13 cellular contexts compared by ENCODE assay signal in the genomic region with DNA sequence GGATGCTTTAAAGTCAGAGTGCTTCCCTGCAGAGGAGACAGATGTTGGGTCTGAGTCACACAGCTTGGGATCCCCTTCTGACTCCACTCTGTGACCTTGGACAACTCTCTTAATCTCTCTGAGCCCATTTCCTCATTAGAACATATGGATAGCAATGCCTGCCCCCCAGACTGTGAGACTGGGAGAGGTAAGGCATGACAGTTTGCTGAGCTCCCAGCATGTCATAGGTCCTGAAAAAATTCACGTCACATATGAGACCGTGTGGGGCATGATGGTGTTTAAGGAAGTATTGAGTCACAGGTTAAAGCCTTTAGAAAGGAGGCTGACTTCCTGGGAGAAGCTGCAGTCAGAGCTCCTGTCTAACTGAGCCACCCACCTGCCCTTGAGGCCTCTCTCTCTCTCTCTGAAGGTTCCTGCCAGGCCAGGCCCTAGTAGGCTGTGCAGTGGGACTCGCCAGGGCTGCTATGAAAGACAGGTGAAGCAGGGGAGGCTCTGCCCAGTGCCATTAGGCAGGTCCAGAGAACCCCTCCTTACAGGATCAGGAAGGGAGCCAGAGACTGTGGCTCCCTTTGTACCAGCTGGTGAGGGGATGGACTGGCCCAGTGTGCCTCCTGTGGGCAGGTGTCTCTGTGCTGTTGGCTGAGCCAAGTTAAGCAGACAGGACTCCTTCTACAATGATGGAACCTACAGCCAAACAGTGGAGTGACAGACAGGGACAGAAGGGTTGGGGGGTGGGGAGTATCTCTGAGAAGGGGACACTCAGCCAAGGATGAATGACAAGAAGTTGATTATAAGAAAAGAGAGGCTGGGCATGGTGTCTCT. TPM values are rescaled to one million over a fixed set of nuclear protein-coding genes. Genes with fewer than 3 reads are reported as not detected.
DNase-seq lines count a peak whose midpoint lies in the region; ATAC-seq and TF ChIP-seq lines count a peak whose summit lies in the region.
"Had no signal": no experiment of that assay in that cellular context is flagged by ENCODE, and none has a peak within 500 bp of the region (broad histone marks: within the 10 kb centered on the region; RNA-seq: fewer than 3 reads in every experiment).

No MANE protein-coding gene starts in this region.

- H3K4me2 ChIP-seq in DND-41 (ENCODE audit: insufficient read depth, low read length) (no peak overlapping the region), GM23338 (no peak overlapping the region)

- H3K27ac ChIP-seq in DND-41 (ENCODE audit: low read length) = no peak overlapping the region
- H3K27ac ChIP-seq in prostate gland = no peak overlapping the region
- H3K27ac ChIP-seq in upper lobe of left lung = no peak overlapping the region
- H3K27ac ChIP-seq in GM23338 (ENCODE audit: low read depth) = no peak overlapping the region

- intact Hi-C loops in natural killer cell (cut with micrococcal nuclease) = loop anchor here (10.0 kb wide), 1 partner anchor 80 kb away; no protein-coding TSS in a partner anchor
- intact Hi-C loops in prostate gland (cut with DNase I) = no loop called here

- no peak for TF ChIP-seq EP300 in upper lobe of left lung (IDR thresholded peaks at IDR 0.05)

- H3K36me3 ChIP-seq in DND-41 (ENCODE audit: insufficient read depth, low read length) (no peaks in the 10 kb centered on the region), prostate gland (no peaks in the 10 kb centered on the region), upper lobe of left lung (no peaks in the 10 kb centered on the region), GM23338 (ENCODE audit: insufficient read depth) (no peaks in the 10 kb centered on the region)

- TF ChIP-seq CTCF in DND-41 (IDR thresholded peaks at IDR 0.05; ENCODE audit: borderline replicate concordance, extremely low read depth, low read length, poor library complexity, severe bottlenecking) = no peak
- TF ChIP-seq CTCF in natural killer cell (IDR thresholded peaks at IDR 0.05) = no peak
- TF ChIP-seq CTCF in prostate gland (IDR thresholded peaks at IDR 0.05) = no peak
- TF ChIP-seq CTCF in upper lobe of left lung (IDR thresholded peaks at IDR 0.05) = no peak
- TF ChIP-seq CTCF in endothelial cell (IDR thresholded peaks at IDR 0.05; ENCODE audit: unreplicated experiment) = no peak
- TF ChIP-seq CTCF in GM23338 (conservative IDR thresholded peaks at IDR 0.05; ENCODE audit: low read depth in 2 of 2) = no peak

- H3K9me2 ChIP-seq in GM23338 (ENCODE audit: insufficient read depth) = no peaks in the 10 kb centered on the region; the same call in 1 of the 2 replicates

- H3K4me3 ChIP-seq in DND-41 (ENCODE audit: low read depth in 1 of 2, low read length in 2 of 2) = no peak overlapping the region
- H3K4me3 ChIP-seq in prostate gland = no peak overlapping the region
- no peak overlapping the region for H3K4me3 ChIP-seq in upper lobe of left lung
- H3K4me3 ChIP-seq in GM23338 = no peak overlapping the region

- DNase-seq in DND-41 = no peak
- peak; percentile 45 for DNase-seq in HT1080 (ENCODE audit: low read depth)
- peak; percentile 21 to 23 for DNase-seq in activated T-cell treated with anti-CD3 and anti-CD28 coated beads, Interleukin-2, amount 50 U/mL, for 72 hours
- DNase-seq in natural killer cell = no peak
- no peak for DNase-seq in prostate gland (ENCODE audit: low spot score)
- DNase-seq in upper lobe of left lung = no peak
- no peak for DNase-seq in endothelial cell (ENCODE audit: low spot score)
- DNase-seq in GM23338 (ENCODE audit: low spot score) = no peak
- DNase-seq: activated CD8-positive, alpha-beta memory T cell treated with anti-CD3 and anti-CD28 coated beads for 24 hours; caudate nucleus; NCI-H226; nucleus accumbens had no signal

- H3K4me1 Mint-ChIP-seq in activated T-cell treated with anti-CD3 and anti-CD28 coated beads, Interleukin-2, amount 50 U/mL, for 72 hours (ENCODE audit: low read depth) = peaks cover 31% of the 10 kb centered on the region
- H3K4me1 Mint-ChIP-seq in natural killer cell (peaks cover 4 to 8% of the 10 kb centered on the region in 2 donors), endothelial cell (ENCODE audit: unreplicated experiment) (no peaks in the 10 kb centered on the region), GM23338 (peaks cover 18% of the 10 kb centered on the region)

- H3K9me3 ChIP-seq in DND-41 (ENCODE audit: insufficient read depth, low read length, severe bottlenecking) = no peaks in the 10 kb centered on the region
- no peaks in the 10 kb centered on the region for H3K9me3 ChIP-seq in prostate gland
- no peaks in the 10 kb centered on the region for H3K9me3 ChIP-seq in upper lobe of left lung

- H3K4me3 Mint-ChIP-seq in activated T-cell treated with anti-CD3 and anti-CD28 coated beads, Interleukin-2, amount 50 U/mL, for 72 hours = peak overlapping the region; percentile 4 to 8
- H3K4me3 Mint-ChIP-seq in natural killer cell (no peak overlapping the region), endothelial cell (ENCODE audit: unreplicated experiment) (no peak overlapping the region), GM23338 (no peak overlapping the region)
- H3K4me3 Mint-ChIP-seq: type B pancreatic cell had no signal

- H3K27me3 ChIP-seq in DND-41 (ENCODE audit: insufficient read depth, low read length, poor library complexity) (no peaks in the 10 kb centered on the region), prostate gland (replicated peaks; ENCODE audit: insufficient read depth) (no peaks in the 10 kb centered on the region), upper lobe of left lung (no peaks in the 10 kb centered on the region), GM23338 (ENCODE audit: insufficient read depth) (no peaks in the 10 kb centered on the region)

- WGBS in prostate gland = 86% methylated on average over 2 of the region's 3 CpGs
- WGBS in upper lobe of left lung, 2 donors = 36 to 77% methylated on average over 2 to 3 of the region's 3 CpGs

- 0 out of 2 replicates have a peak, but pooled peaks cover 5% of the 10 kb centered on the region for H3F3A ChIP-seq in GM23338 (replicated peaks; ENCODE audit: low read depth)

- H3K79me2 ChIP-seq in DND-41 (ENCODE audit: insufficient read depth, low read length) (no peaks in the 10 kb centered on the region), GM23338 (replicated peaks; ENCODE audit: insufficient read depth) (no peaks in the 10 kb centered on the region)

- no peaks in the 10 kb centered on the region for H3K36me3 Mint-ChIP-seq in activated T-cell treated with anti-CD3 and anti-CD28 coated beads, Interleukin-2, amount 50 U/mL, for 72 hours (ENCODE audit: insufficient read depth in 2 of 2)
- no peaks in the 10 kb centered on the region for H3K36me3 Mint-ChIP-seq in natural killer cell
- H3K36me3 Mint-ChIP-seq in endothelial cell (ENCODE audit: low read depth, unreplicated experiment) = no peaks in the 10 kb centered on the region
- no peaks in the 10 kb centered on the region; the same call in 2 of the 3 replicates for H3K36me3 Mint-ChIP-seq in GM23338 (ENCODE audit: low read depth)
- H3K36me3 Mint-ChIP-seq: type B pancreatic cell had no signal

- no peaks in the 10 kb centered on the region for H3K9me3 Mint-ChIP-seq in activated T-cell treated with anti-CD3 and anti-CD28 coated beads, Interleukin-2, amount 50 U/mL, for 72 hours
- H3K9me3 Mint-ChIP-seq in natural killer cell (no peaks in the 10 kb centered on the region), endothelial cell (ENCODE audit: unreplicated experiment) (no peaks in the 10 kb centered on the region), GM23338 (no peaks in the 10 kb centered on the region)
- H3K9me3 Mint-ChIP-seq: type B pancreatic cell had no signal

- H3K27me3 Mint-ChIP-seq in activated T-cell treated with anti-CD3 and anti-CD28 coated beads, Interleukin-2, amount 50 U/mL, for 72 hours (ENCODE audit: low read depth) = no peaks in the 10 kb centered on the region
- H3K27me3 Mint-ChIP-seq in natural killer cell (ENCODE audit: low read depth in 2 of 2) (no peaks in the 10 kb centered on the region), endothelial cell (ENCODE audit: unreplicated experiment) (peaks cover 13% of the 10 kb centered on the region), GM23338 (ENCODE audit: insufficient read depth, low read depth, poor library complexity) (peaks cover 7% of the 10 kb centered on the region)
- H3K27me3 Mint-ChIP-seq: type B pancreatic cell had no signal

- H2AFZ ChIP-seq in DND-41 (ENCODE audit: low read depth, low read length) (no peak overlapping the region), GM23338 (no peak overlapping the region)

- TF ChIP-seq POLR2A in prostate gland (IDR thresholded peaks at IDR 0.05) (no peak), upper lobe of left lung (IDR thresholded peaks at IDR 0.05) (no peak)

- H4K20me1 ChIP-seq in DND-41 (ENCODE audit: insufficient read depth, low read length) (peaks cover 20% of the 10 kb centered on the region; the same call in 1 of the 2 replicates), GM23338 (replicated peaks; ENCODE audit: insufficient read depth) (no peaks in the 10 kb centered on the region)

- no peak overlapping the region for H3K9ac ChIP-seq in DND-41 (ENCODE audit: low read depth, low read length)

- ATAC-seq in DND-41 (ENCODE audit: insufficient read depth, low read depth) = peak; percentile 20; the same call in 2 of the 3 replicates
- peak; percentile 58 to 81 for ATAC-seq in activated T-cell treated with anti-CD3 and anti-CD28 coated beads, Interleukin-2, amount 50 U/mL, for 72 hours (replicated peaks in 1 of 2)
- ATAC-seq in natural killer cell = peak in 1 of 3 donors; percentile 17
- ATAC-seq in upper lobe of left lung (ENCODE audit: low FRiP score in 2 of 2) = no peak
- no peak for ATAC-seq in GM23338

- H3K4me1 ChIP-seq in DND-41 (ENCODE audit: insufficient read depth, low read length) (no peaks in the 10 kb centered on the region), prostate gland (replicated peaks) (no peaks in the 10 kb centered on the region), upper lobe of left lung (no peaks in the 10 kb centered on the region), GM23338 (ENCODE audit: insufficient read depth) (peaks cover 13% of the 10 kb centered on the region)

- H3K27ac Mint-ChIP-seq in activated T-cell treated with anti-CD3 and anti-CD28 coated beads, Interleukin-2, amount 50 U/mL, for 72 hours = peak overlapping the region; percentile 30
- H3K27ac Mint-ChIP-seq in natural killer cell (peak overlapping the region; percentile 18 to 27), endothelial cell (ENCODE audit: unreplicated experiment) (no peak overlapping the region), GM23338 (no peak overlapping the region)
- H3K27ac Mint-ChIP-seq: type B pancreatic cell had no signal

RNA-seq across cellular contexts. Expression of a gene that starts 19.5 kb away (rescaled TPM):
- total RNA-seq in HT1080 (2014; rRNA removed; shearing (Covaris generic)) = 1.4 TPM in 2 replicates
- polyA plus RNA-seq in HT1080 (2015; cell fraction: cytosol; rRNA removed) = 0.45 and 0.58 TPM in 2 replicates
- polyA plus RNA-seq in HT1080 (2015; cell fraction: nucleus; rRNA removed) = 1.8 TPM in 2 replicates
- total RNA-seq in activated T-cell treated with anti-CD3 and anti-CD28 coated beads, Interleukin-2, amount 50 U/mL, for 72 hours = 1 to 10 TPM; 7.2 to 9.7 TPM
- 1 to 10 TPM; 1.4 to 2.4 (median 1.7) TPM for total RNA-seq in natural killer cell
- total RNA-seq in prostate gland = 1 to 10 TPM in 1 of 2 donors, under 1 TPM in 1; 0.36 to 6.3 TPM
- 1 to 10 TPM in 2 of 6 donors, under 1 TPM in 4; 0.15 to 3.1 (median 0.88) TPM for total RNA-seq in upper lobe of left lung
- 1.3 TPM for total RNA-seq in endothelial cell (ENCODE audit: unreplicated experiment)
- total RNA-seq in GM23338 (2014; rRNA removed; shearing (Covaris generic)) = 5.6 and 6.1 TPM in 2 replicates
- polyA plus RNA-seq in GM23338 (2016; fragmentation: Nextera tagmentation; extraction: Ambion mirVana) = 2.2 and 2.4 TPM in 2 replicates

RNA-seq across cellular contexts. Expression of a gene that starts 38.3 kb away (rescaled TPM):
- 123 and 168 TPM in 2 replicates for total RNA-seq in HT1080 (2014; rRNA removed; shearing (Covaris generic))
- polyA plus RNA-seq in HT1080 (2015; cell fraction: cytosol; rRNA removed) = 85.1 and 85.8 TPM in 2 replicates
- 45.2 and 48.8 TPM in 2 replicates for polyA plus RNA-seq in HT1080 (2015; cell fraction: nucleus; rRNA removed)
- total RNA-seq in activated T-cell treated with anti-CD3 and anti-CD28 coated beads, Interleukin-2, amount 50 U/mL, for 72 hours = 100 to 1,000 TPM; 116 to 129 TPM
- 10 to 100 TPM; 48.0 to 57.7 (median 49.3) TPM for total RNA-seq in natural killer cell
- 10 to 100 TPM; 33.2 to 52.3 TPM for total RNA-seq in prostate gland
- total RNA-seq in upper lobe of left lung = 100 to 1,000 TPM in 1 of 6 donors, 10 to 100 TPM in 5; 30.2 to 102 (median 70.1) TPM
- total RNA-seq in endothelial cell (ENCODE audit: unreplicated experiment) = 6.4 TPM
- total RNA-seq in GM23338 (2014; rRNA removed; shearing (Covaris generic)) = 44.9 and 51.1 TPM in 2 replicates
- 16.5 and 17.2 TPM in 2 replicates for polyA plus RNA-seq in GM23338 (2016; fragmentation: Nextera tagmentation; extraction: Ambion mirVana)

RNA-seq across cellular contexts. Expression of a gene that starts 43.6 kb away (rescaled TPM):
- 0.10 and 0.53 TPM in 2 replicates for total RNA-seq in HT1080 (2014; rRNA removed; shearing (Covaris generic))
- polyA plus RNA-seq in HT1080 (2015; cell fraction: cytosol; rRNA removed) = 0.52 and 0.73 TPM in 2 replicates
- 0.74 and 1.2 TPM in 2 replicates for polyA plus RNA-seq in HT1080 (2015; cell fraction: nucleus; rRNA removed)
- total RNA-seq in activated T-cell treated with anti-CD3 and anti-CD28 coated beads, Interleukin-2, amount 50 U/mL, for 72 hours = 100 to 1,000 TPM; 242 to 271 TPM
- 10 to 100 TPM in 2 of 3 donors, 1 to 10 TPM in 1; 2.4 to 23.6 (median 11.3) TPM for total RNA-seq in natural killer cell
- 1 to 10 TPM; 5.1 to 7.6 TPM for total RNA-seq in prostate gland
- 10 to 100 TPM; 35.8 to 66.9 (median 43.1) TPM for total RNA-seq in upper lobe of left lung
- total RNA-seq in endothelial cell (ENCODE audit: unreplicated experiment) = 2.6 TPM
- 2.7 and 3.6 TPM in 2 replicates for total RNA-seq in GM23338 (2014; rRNA removed; shearing (Covaris generic))
- 2.1 and 2.2 TPM in 2 replicates for polyA plus RNA-seq in GM23338 (2016; fragmentation: Nextera tagmentation; extraction: Ambion mirVana)

Comparison
In these comparisons a context has a peak if more than half of its experiments do, and no peak if none do; other contexts are left out.
1. ATAC-seq: peak in DND-41 (single experiment) and activated T-cell treated with anti-CD3 and anti-CD28 coated beads, Interleukin-2, amount 50 U/mL, for 72 hours (2 of 2); none in upper lobe of left lung (0 of 2) and GM23338 (single experiment).
2. DNase-seq: peak in HT1080 (single experiment) and activated T-cell treated with anti-CD3 and anti-CD28 coated beads, Interleukin-2, amount 50 U/mL, for 72 hours (2 of 2); none in DND-41 (single experiment), natural killer cell (single experiment), prostate gland (single experiment), upper lobe of left lung (0 of 2), endothelial cell (single experiment) and GM23338 (single experiment).
3. H3K27ac Mint-ChIP-seq: peak in activated T-cell treated with anti-CD3 and anti-CD28 coated beads, Interleukin-2, amount 50 U/mL, for 72 hours (single experiment) and natural killer cell (2 of 2); none in endothelial cell (single experiment) and GM23338 (single experiment).
4. H3K4me3 Mint-ChIP-seq: peak in activated T-cell treated with anti-CD3 and anti-CD28 coated beads, Interleukin-2, amount 50 U/mL, for 72 hours (2 of 2); none in natural killer cell (single experiment), endothelial cell (single experiment) and GM23338 (single experiment).